In the genomic region with DNA sequence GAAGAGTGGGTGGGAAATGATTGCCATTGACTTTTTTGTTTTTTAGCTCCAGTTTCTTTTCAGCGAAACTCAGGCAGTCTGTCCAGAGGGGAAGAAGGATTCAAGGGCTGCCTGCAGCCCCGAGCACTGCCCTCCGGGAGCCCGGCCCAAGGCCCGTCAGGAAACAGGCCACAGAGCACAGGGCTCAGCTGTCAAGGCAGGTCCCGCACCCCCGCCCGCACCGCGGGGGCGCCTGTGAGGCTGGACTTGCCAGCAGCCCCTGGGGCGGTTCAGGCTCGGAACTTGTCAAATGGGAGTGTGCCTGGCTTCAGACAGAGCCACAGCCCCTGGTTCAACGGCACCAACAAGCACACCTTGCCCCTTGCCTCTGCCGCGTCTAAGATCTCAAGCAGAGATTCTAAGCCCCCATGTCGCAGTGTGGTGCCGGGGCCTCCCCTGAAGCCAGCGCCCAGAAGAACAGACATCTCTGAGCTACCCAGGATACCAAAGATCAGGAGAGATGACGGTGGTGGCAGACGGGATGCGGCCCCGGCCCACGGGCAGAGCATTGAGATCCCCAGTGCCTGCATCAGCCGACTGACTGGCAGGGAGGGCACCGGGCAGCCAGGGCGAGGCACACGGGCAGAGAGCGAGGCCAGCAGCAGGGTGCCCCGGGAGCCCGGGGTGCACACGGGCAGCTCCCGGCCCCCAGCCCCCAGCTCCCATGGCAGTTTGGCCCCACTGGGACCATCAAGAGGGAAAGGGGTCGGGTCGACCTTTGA, we compare ENCODE assay signal across 1 cellular context.
TF ChIP-seq lines count a peak whose summit lies in the region.

No MANE protein-coding gene starts in this region.

TF ChIP-seq in HepG2, 621 proteins besides CTCF, POLR2A, EP300 and RAD21:
- TF ChIP-seq RBM22 (optimal IDR thresholded peaks at IDR 0.05; ENCODE audit: low read length) (peak; percentile 49), ADNP (CRISPR knock-in tag; IDR thresholded peaks at IDR 0.05) (no peak), HMGA1 (CRISPR knock-in tag; conservative IDR thresholded peaks at IDR 0.05) (no peak), ZBTB10 (CRISPR knock-in tag; IDR thresholded peaks at IDR 0.05; ENCODE audit: borderline replicate concordance) (no peak), ZNF136 (CRISPR knock-in tag; IDR thresholded peaks at IDR 0.05; ENCODE audit: low read depth) (no peak), ZBTB3 (CRISPR knock-in tag; IDR thresholded peaks at IDR 0.05; ENCODE audit: borderline replicate concordance, low read depth) (no peak), ZNF414 (CRISPR knock-in tag; IDR thresholded peaks at IDR 0.05) (no peak), AGO2 (optimal IDR thresholded peaks at IDR 0.05; ENCODE audit: low read depth, low read length) (peak; percentile 44), ZNF572 (CRISPR knock-in tag; IDR thresholded peaks at IDR 0.05) (no peak), ZBTB46 (CRISPR knock-in tag; IDR thresholded peaks at IDR 0.05; ENCODE audit: borderline replicate concordance) (no peak), MAFK (conservative IDR thresholded peaks at IDR 0.05 in 1 of 2, IDR thresholded peaks at IDR 0.05 in 1 of 2; ENCODE audit: low read length in 2 of 2) (no peak)
